Comparison of ENCODE assay signal across 39 cellular contexts in genomic region chr2:60627412-60627811, GRCh38.
"Had no signal": no experiment of that assay in that cellular context is flagged by ENCODE, and none has a peak within 500 bp of the region (broad histone marks: within the 10 kb centered on the region; RNA-seq: fewer than 3 reads in every experiment).

No MANE protein-coding gene starts in this region.

- H3K27ac Mint-ChIP-seq: activated naive CD4-positive, alpha-beta T cell treated with anti-CD3 and anti-CD28 coated beads for 36 hours; activated naive CD4-positive, alpha-beta T cell treated with anti-CD3 and anti-CD28 coated beads, Interleukin-2, amount 10 ng/mL, durations not matched to agents 7 days and 5 days; activated naive CD4-positive, alpha-beta T cell treated with anti-CD3 and anti-CD28 coated beads, Interleukin-2, amount 50 U/mL, for 24 hours; activated naive CD4-positive, alpha-beta T cell treated with anti-CD3 and anti-CD28 coated beads, Interleukin-2, amount 50 U/mL, for 72 hours; activated naive CD8-positive, alpha-beta T cell; activated naive CD8-positive, alpha-beta T cell treated with anti-CD3 and anti-CD28 coated beads for 36 hours; activated naive CD8-positive, alpha-beta T cell treated with anti-CD3 and anti-CD28 coated beads, Interleukin-2, amount 10 ng/mL, durations not matched to agents 7 days and 5 days; activated naive CD8-positive, alpha-beta T cell treated with anti-CD3 and anti-CD28 coated beads, Interleukin-2, amount 50 U/mL, for 24 hours; activated T-cell treated with anti-CD3 and anti-CD28 coated beads, Interleukin-2, amount 50 U/mL, for 72 hours; activated T-helper 1 cell treated with anti-CD3 and anti-CD28 coated beads, Interleukin-12 subunit alpha, Interleukin-12 subunit beta, Interleukin-2, Interleukin-4 antibody, amounts not matched to agents 30 ng/mL and 10 ng/mL and 1 ng/mL, durations not matched to agents 14 hours and 24 hours and 36 hours; activated T-helper 17 cell treated with anti-CD3 and anti-CD28 coated beads, Interleukin-2, amount 50 U/mL, for 72 hours; activated T-helper 2 cell treated with anti-CD3 and anti-CD28 coated beads, Interferon-gamma antibody, Interleukin-2, Interleukin-4, amounts not matched to agents 10 μg/mL and 5 μg/mL and 100 μg/mL, durations not matched to agents 14 hours and 24 hours and 36 hours; brain had no signal

- H3K9me3 Mint-ChIP-seq: activated naive CD4-positive, alpha-beta T cell treated with anti-CD3 and anti-CD28 coated beads for 36 hours; activated naive CD4-positive, alpha-beta T cell treated with anti-CD3 and anti-CD28 coated beads, Interleukin-2, amount 10 ng/mL, durations not matched to agents 7 days and 5 days; activated naive CD4-positive, alpha-beta T cell treated with anti-CD3 and anti-CD28 coated beads, Interleukin-2, amount 50 U/mL, for 24 hours; activated naive CD4-positive, alpha-beta T cell treated with anti-CD3 and anti-CD28 coated beads, Interleukin-2, amount 50 U/mL, for 72 hours; activated naive CD8-positive, alpha-beta T cell treated with anti-CD3 and anti-CD28 coated beads for 36 hours; activated naive CD8-positive, alpha-beta T cell treated with anti-CD3 and anti-CD28 coated beads, Interleukin-2, amount 10 ng/mL, durations not matched to agents 7 days and 5 days; activated naive CD8-positive, alpha-beta T cell treated with anti-CD3 and anti-CD28 coated beads, Interleukin-2, amount 50 U/mL, for 24 hours; activated T-cell treated with anti-CD3 and anti-CD28 coated beads, Interleukin-2, amount 50 U/mL, for 4 hours; activated T-helper 1 cell treated with anti-CD3 and anti-CD28 coated beads, Interleukin-12 subunit alpha, Interleukin-12 subunit beta, Interleukin-2, Interleukin-4 antibody, amounts not matched to agents 30 ng/mL and 10 ng/mL and 1 ng/mL, durations not matched to agents 14 hours and 24 hours and 36 hours; activated T-helper 17 cell treated with anti-CD3 and anti-CD28 coated beads, Interleukin-2, amount 50 U/mL, for 72 hours; activated T-helper 2 cell treated with anti-CD3 and anti-CD28 coated beads, Interferon-gamma antibody, Interleukin-2, Interleukin-4, amounts not matched to agents 10 μg/mL and 5 μg/mL and 100 μg/mL, durations not matched to agents 14 hours and 24 hours and 36 hours; central memory CD8-positive, alpha-beta T cell had no signal

- H3K9me3 ChIP-seq: adrenal gland, ascending aorta, body of pancreas, breast epithelium had no signal

- H3K36me3 ChIP-seq: adrenal gland, ascending aorta, brain microvascular endothelial cell, breast epithelium, cardiac muscle cell had no signal

- H3K27me3 ChIP-seq: adrenal gland, ascending aorta, body of pancreas, brain microvascular endothelial cell, breast epithelium had no signal

- ATAC-seq: activated naive CD4-positive, alpha-beta T cell treated with anti-CD3 and anti-CD28 coated beads, Interleukin-2, amount 50 U/mL, for 72 hours; activated naive CD8-positive, alpha-beta T cell treated with anti-CD3 and anti-CD28 coated beads, Interleukin-2, amount 50 U/mL, for 24 hours; activated T-cell treated with anti-CD3 and anti-CD28 coated beads, Interleukin-2, amount 50 U/mL, for 4 hours; activated T-cell treated with anti-CD3 and anti-CD28 coated beads, Interleukin-2, amount 50 U/mL, for 72 hours; activated T-helper 17 cell treated with anti-CD3 and anti-CD28 coated beads, Interleukin-2, amount 50 U/mL, for 72 hours; body of pancreas had no signal

- FAIRE-seq: astrocyte, bronchial epithelial cell, colon had no signal

- H3K4me3 ChIP-seq: adrenal gland, ascending aorta, body of pancreas, breast epithelium, cardiac muscle cell had no signal

- H3K4me3 Mint-ChIP-seq: activated naive CD4-positive, alpha-beta T cell treated with anti-CD3 and anti-CD28 coated beads for 36 hours; activated naive CD4-positive, alpha-beta T cell treated with anti-CD3 and anti-CD28 coated beads, Interleukin-2, amount 10 ng/mL, durations not matched to agents 7 days and 5 days; activated naive CD4-positive, alpha-beta T cell treated with anti-CD3 and anti-CD28 coated beads, Interleukin-2, amount 50 U/mL, for 24 hours; activated naive CD8-positive, alpha-beta T cell; activated naive CD8-positive, alpha-beta T cell treated with anti-CD3 and anti-CD28 coated beads for 36 hours; activated naive CD8-positive, alpha-beta T cell treated with anti-CD3 and anti-CD28 coated beads, Interleukin-2, amount 10 ng/mL, durations not matched to agents 7 days and 5 days; activated naive CD8-positive, alpha-beta T cell treated with anti-CD3 and anti-CD28 coated beads, Interleukin-2, amount 50 U/mL, for 24 hours; activated T-cell treated with anti-CD3 and anti-CD28 coated beads, Interleukin-2, amount 50 U/mL, for 4 hours; activated T-cell treated with anti-CD3 and anti-CD28 coated beads, Interleukin-2, amount 50 U/mL, for 72 hours; activated T-helper 1 cell treated with anti-CD3 and anti-CD28 coated beads, Interleukin-12 subunit alpha, Interleukin-12 subunit beta, Interleukin-2, Interleukin-4 antibody, amounts not matched to agents 30 ng/mL and 10 ng/mL and 1 ng/mL, durations not matched to agents 14 hours and 24 hours and 36 hours; activated T-helper 17 cell treated with anti-CD3 and anti-CD28 coated beads, Interleukin-2, amount 50 U/mL, for 72 hours; brain; central memory CD8-positive, alpha-beta T cell had no signal

- H3K4me1 Mint-ChIP-seq: activated naive CD4-positive, alpha-beta T cell treated with anti-CD3 and anti-CD28 coated beads, Interleukin-2, amount 10 ng/mL, durations not matched to agents 7 days and 5 days; activated naive CD4-positive, alpha-beta T cell treated with anti-CD3 and anti-CD28 coated beads, Interleukin-2, amount 50 U/mL, for 24 hours; activated naive CD8-positive, alpha-beta T cell treated with anti-CD3 and anti-CD28 coated beads for 36 hours; activated naive CD8-positive, alpha-beta T cell treated with anti-CD3 and anti-CD28 coated beads, Interleukin-2, amount 10 ng/mL, durations not matched to agents 7 days and 5 days; activated naive CD8-positive, alpha-beta T cell treated with anti-CD3 and anti-CD28 coated beads, Interleukin-2, amount 50 U/mL, for 24 hours; activated T-helper 17 cell treated with anti-CD3 and anti-CD28 coated beads, Interleukin-2, amount 50 U/mL, for 72 hours; central memory CD8-positive, alpha-beta T cell had no signal

- DNase-seq: activated effector memory CD4-positive, alpha-beta T cell treated with anti-CD3 and anti-CD28 coated beads, Interleukin-2, amount 50 U/mL, for 16 hours; activated effector memory CD4-positive, alpha-beta T cell treated with Interleukin-2 at 50 U/mL for 16 hours; activated gamma-delta T cell; activated gamma-delta T cell treated with Interleukin-2 at 50 U/mL for 16 hours; activated naive CD4-positive, alpha-beta T cell; activated naive CD4-positive, alpha-beta T cell treated with anti-CD3 and anti-CD28 coated beads for 36 hours; activated naive CD4-positive, alpha-beta T cell treated with anti-CD3 and anti-CD28 coated beads, Interleukin-2, amount 10 ng/mL, durations not matched to agents 7 days and 5 days; activated naive CD4-positive, alpha-beta T cell treated with anti-CD3 and anti-CD28 coated beads, Interleukin-2, amount 50 U/mL, for 16 hours; activated naive CD4-positive, alpha-beta T cell treated with Interleukin-2 at 50 U/mL for 16 hours; activated naive CD8-positive, alpha-beta T cell treated with anti-CD3 and anti-CD28 coated beads for 36 hours; activated naive CD8-positive, alpha-beta T cell treated with anti-CD3 and anti-CD28 coated beads, Interleukin-2, amount 10 ng/mL, durations not matched to agents 7 days and 5 days; activated naive CD8-positive, alpha-beta T cell treated with anti-CD3 and anti-CD28 coated beads, Interleukin-2, amount 50 U/mL, for 24 hours; activated T-cell treated with anti-CD3 and anti-CD28 coated beads, Interleukin-2, amount 50 U/mL, for 4 hours; activated T-cell treated with anti-CD3 and anti-CD28 coated beads, Interleukin-2, amount 50 U/mL, for 48 hours; activated T-cell treated with anti-CD3 and anti-CD28 coated beads, Interleukin-2, amount 50 U/mL, for 72 hours; adrenal gland; amniotic stem cell; amygdala; anterior cingulate cortex; aorta; body of pancreas; brain microvascular endothelial cell; caudate nucleus; central memory CD4-positive, alpha-beta T cell; cerebellar nuclear complex had no signal

- H3K36me3 Mint-ChIP-seq: activated naive CD4-positive, alpha-beta T cell treated with anti-CD3 and anti-CD28 coated beads, Interleukin-2, amount 10 ng/mL, durations not matched to agents 7 days and 5 days; activated naive CD4-positive, alpha-beta T cell treated with anti-CD3 and anti-CD28 coated beads, Interleukin-2, amount 50 U/mL, for 24 hours; activated naive CD4-positive, alpha-beta T cell treated with anti-CD3 and anti-CD28 coated beads, Interleukin-2, amount 50 U/mL, for 72 hours; activated naive CD8-positive, alpha-beta T cell; activated naive CD8-positive, alpha-beta T cell treated with anti-CD3 and anti-CD28 coated beads for 36 hours; activated naive CD8-positive, alpha-beta T cell treated with anti-CD3 and anti-CD28 coated beads, Interleukin-2, amount 10 ng/mL, durations not matched to agents 7 days and 5 days; brain had no signal

- H3K4me1 ChIP-seq: adrenal gland, ascending aorta, body of pancreas, breast epithelium had no signal

- H3K27ac ChIP-seq: adrenal gland, ascending aorta, body of pancreas, brain microvascular endothelial cell, breast epithelium, cardiac muscle cell had no signal
